ENCODE assay signal across 8 cellular contexts in genomic region chr19:3968556-3969434, GRCh38. TPM values are rescaled to one million over a fixed set of nuclear protein-coding genes. Genes with fewer than 3 reads are reported as not detected.
DNase-seq lines count a peak whose midpoint lies in the region; ATAC-seq and TF ChIP-seq lines count a peak whose summit lies in the region.

No MANE protein-coding gene starts in this region.

- peak overlapping the region; percentile 73 for H3K4me3 ChIP-seq in HUES6 (ENCODE audit: low read depth, low read length)

- no peaks in the 10 kb centered on the region for H3K27me3 Mint-ChIP-seq in CD4-positive, alpha-beta T cell
- no peaks in the 10 kb centered on the region for H3K27me3 Mint-ChIP-seq in activated CD8-positive, alpha-beta T cell treated with anti-CD3 and anti-CD28 coated beads, Interleukin-2, amount 10 ng/mL, durations not matched to agents 7 days and 5 days (ENCODE audit: low read depth)

- DNase-seq in CD4-positive, alpha-beta T cell, result no peak
- DNase-seq in activated CD8-positive, alpha-beta T cell treated with anti-CD3 and anti-CD28 coated beads, Interleukin-2, amount 10 ng/mL, durations not matched to agents 7 days and 5 days, result no peak
- peak; percentile 99 for DNase-seq in glomerular visceral epithelial cell (ENCODE audit: extremely low spot score)
- peak; percentile 50 for DNase-seq in omental fat pad (ENCODE audit: low spot score)
- no peak for DNase-seq in NCI-H524 treated with DMSO at 0.1 percent for 48 hours (lab: John Stamatoyannopoulos, UW)
- no peak for DNase-seq in NCI-H128 (lab: John Stamatoyannopoulos, UW; ENCODE audit: unreplicated experiment)

- H3K9me3 Mint-ChIP-seq in CD4-positive, alpha-beta T cell, result no peaks in the 10 kb centered on the region
- H3K9me3 Mint-ChIP-seq in activated CD8-positive, alpha-beta T cell treated with anti-CD3 and anti-CD28 coated beads, Interleukin-2, amount 10 ng/mL, durations not matched to agents 7 days and 5 days (ENCODE audit: insufficient read depth), result no peaks in the 10 kb centered on the region

- H3K9ac ChIP-seq in HUES6 (ENCODE audit: low read length), result peak overlapping the region; percentile 86

- no peaks in the 10 kb centered on the region for H3K27me3 ChIP-seq in CD4-positive, alpha-beta T cell (ENCODE audit: control insufficient read depth, insufficient read depth, low read length)
- H3K27me3 ChIP-seq in HUES6 (ENCODE audit: control insufficient read depth, insufficient read depth, low read length), result no peaks in the 10 kb centered on the region

- H3K4me1 Mint-ChIP-seq in CD4-positive, alpha-beta T cell (ENCODE audit: low read depth), result peaks cover 22% of the 10 kb centered on the region
- H3K4me1 Mint-ChIP-seq in activated CD8-positive, alpha-beta T cell treated with anti-CD3 and anti-CD28 coated beads, Interleukin-2, amount 10 ng/mL, durations not matched to agents 7 days and 5 days (ENCODE audit: low read depth), result peaks cover 35% of the 10 kb centered on the region

- TF ChIP-seq CTCF in CD4-positive, alpha-beta T cell (IDR thresholded peaks at IDR 0.05), result no peak
- TF ChIP-seq CTCF in omental fat pad (IDR thresholded peaks at IDR 0.05), result no peak

- no peak for ATAC-seq in CD4-positive, alpha-beta T cell (ENCODE audit: poor library complexity)
- no peak for ATAC-seq in activated CD8-positive, alpha-beta T cell treated with anti-CD3 and anti-CD28 coated beads, Interleukin-2, amount 10 ng/mL, durations not matched to agents 7 days and 5 days
- ATAC-seq in omental fat pad (ENCODE audit: low FRiP score) (peak; percentile 72), HG03571 (IDR thresholded peaks at IDR 0.05; ENCODE audit: unreplicated experiment) (no peak)

- H3K36me3 Mint-ChIP-seq in CD4-positive, alpha-beta T cell (ENCODE audit: low read depth), result peaks cover 44% of the 10 kb centered on the region
- peaks cover 22% of the 10 kb centered on the region for H3K36me3 Mint-ChIP-seq in activated CD8-positive, alpha-beta T cell treated with anti-CD3 and anti-CD28 coated beads, Interleukin-2, amount 10 ng/mL, durations not matched to agents 7 days and 5 days (ENCODE audit: low read depth)

- CTCF ChIA-PET in CD4-positive, alpha-beta T cell (lab: Charles Lee), result interaction anchor here (4.4 kb wide), 1 partner anchor 19 kb away, joined by 29 read pairs; no protein-coding TSS in a partner anchor
- CTCF ChIA-PET in activated CD8-positive, alpha-beta T cell treated with anti-CD3 and anti-CD28 coated beads, Interleukin-2, amount 10 ng/mL, durations not matched to agents 7 days and 5 days (lab: Charles Lee), result no interaction called here

- peaks cover 24% of the 10 kb centered on the region for H3K4me1 ChIP-seq in HUES6 (ENCODE audit: control insufficient read depth, insufficient read depth, low read length)

- intact Hi-C loops in CD4-positive, alpha-beta T cell (cut with DNase I, micrococcal nuclease), result no loop called here

- H3K27ac Mint-ChIP-seq in CD4-positive, alpha-beta T cell, result no peak overlapping the region
- H3K27ac Mint-ChIP-seq in activated CD8-positive, alpha-beta T cell treated with anti-CD3 and anti-CD28 coated beads, Interleukin-2, amount 10 ng/mL, durations not matched to agents 7 days and 5 days, result no peak overlapping the region

- no peaks in the 10 kb centered on the region for H3K9me3 ChIP-seq in CD4-positive, alpha-beta T cell (ENCODE audit: control insufficient read depth, low read length)
- no peaks in the 10 kb centered on the region for H3K9me3 ChIP-seq in HUES6 (ENCODE audit: control insufficient read depth, insufficient read depth, low read depth, low read length)

- peaks cover 50% of the 10 kb centered on the region for H3K36me3 ChIP-seq in HUES6 (ENCODE audit: control insufficient read depth, insufficient read depth, low read length)

- peak overlapping the region; percentile 62 for H3K4me3 Mint-ChIP-seq in CD4-positive, alpha-beta T cell
- H3K4me3 Mint-ChIP-seq in activated CD8-positive, alpha-beta T cell treated with anti-CD3 and anti-CD28 coated beads, Interleukin-2, amount 10 ng/mL, durations not matched to agents 7 days and 5 days, result peak overlapping the region; percentile 8

- H3K27ac ChIP-seq in CD4-positive, alpha-beta T cell (ENCODE audit: low read depth, low read length), result no peak overlapping the region
- H3K27ac ChIP-seq in HUES6 (ENCODE audit: low read depth, low read length), result peak overlapping the region; percentile 93

- POLR2A ChIA-PET in CD4-positive, alpha-beta T cell (lab: Charles Lee), result interaction anchor here (0.6 to 4.6 kb wide), 2 partner anchors 15 to 98 kb away, joined by 3 to 72 read pairs; partner anchors contain the start of gene EEF2
- POLR2A ChIA-PET in activated CD8-positive, alpha-beta T cell treated with anti-CD3 and anti-CD28 coated beads, Interleukin-2, amount 10 ng/mL, durations not matched to agents 7 days and 5 days (lab: Charles Lee), result interaction anchor here (1.0 to 1.2 kb wide), 2 partner anchors 13 to 17 kb away, joined by 4 to 7 read pairs; partner anchors contain the start of gene EEF2

RNA-seq across cellular contexts. Expression of gene DAPK3, which starts 2.1 kb away (rescaled TPM):
- 10 to 100 TPM; 21.1 to 22.9 TPM for total RNA-seq in CD4-positive, alpha-beta T cell
- total RNA-seq in activated CD8-positive, alpha-beta T cell treated with anti-CD3 and anti-CD28 coated beads, Interleukin-2, amount 10 ng/mL, durations not matched to agents 7 days and 5 days, result 10 to 100 TPM; 43.0 to 44.9 TPM
- 10 to 100 TPM; 40.7 to 71.7 (median 56.9) TPM for total RNA-seq in omental fat pad

RNA-seq across cellular contexts. Expression of gene EEF2, which starts 16.5 kb away (rescaled TPM):
- 1,000 to 10,000 TPM; 2,756 to 2,866 TPM for total RNA-seq in CD4-positive, alpha-beta T cell
- 1,000 to 10,000 TPM; 1,524 to 1,558 TPM for total RNA-seq in activated CD8-positive, alpha-beta T cell treated with anti-CD3 and anti-CD28 coated beads, Interleukin-2, amount 10 ng/mL, durations not matched to agents 7 days and 5 days
- total RNA-seq in omental fat pad, result 1,000 to 10,000 TPM; 1,922 to 2,283 (median 2,030) TPM

RNA-seq across cellular contexts. Expression of gene NMRK2, which starts 35.9 kb away (rescaled TPM):
- not detected for total RNA-seq in CD4-positive, alpha-beta T cell
- not detected for total RNA-seq in activated CD8-positive, alpha-beta T cell treated with anti-CD3 and anti-CD28 coated beads, Interleukin-2, amount 10 ng/mL, durations not matched to agents 7 days and 5 days
- total RNA-seq in omental fat pad, result not detected

RNA-seq across cellular contexts. Expression of gene PIAS4, which starts 38.7 kb away (rescaled TPM):
- 10 to 100 TPM; 14.5 to 16.5 TPM for total RNA-seq in CD4-positive, alpha-beta T cell
- total RNA-seq in activated CD8-positive, alpha-beta T cell treated with anti-CD3 and anti-CD28 coated beads, Interleukin-2, amount 10 ng/mL, durations not matched to agents 7 days and 5 days, result 10 to 100 TPM; 34.2 to 35.6 TPM
- total RNA-seq in omental fat pad, result 10 to 100 TPM; 10.6 to 21.6 (median 11.2) TPM

Comparison
In these comparisons a context has a peak if more than half of its experiments do, and no peak if none do; other contexts are left out.
1. DNase-seq: peak in glomerular visceral epithelial cell (single experiment) and omental fat pad (single experiment); none in CD4-positive, alpha-beta T cell (0 of 10), activated CD8-positive, alpha-beta T cell treated with anti-CD3 and anti-CD28 coated beads, Interleukin-2, amount 10 ng/mL, durations not matched to agents 7 days and 5 days (single experiment), NCI-H524 treated with DMSO at 0.1 percent for 48 hours (single experiment) and NCI-H128 (single experiment).